ENCODE assay signal across 9 cellular contexts in the genomic region with DNA sequence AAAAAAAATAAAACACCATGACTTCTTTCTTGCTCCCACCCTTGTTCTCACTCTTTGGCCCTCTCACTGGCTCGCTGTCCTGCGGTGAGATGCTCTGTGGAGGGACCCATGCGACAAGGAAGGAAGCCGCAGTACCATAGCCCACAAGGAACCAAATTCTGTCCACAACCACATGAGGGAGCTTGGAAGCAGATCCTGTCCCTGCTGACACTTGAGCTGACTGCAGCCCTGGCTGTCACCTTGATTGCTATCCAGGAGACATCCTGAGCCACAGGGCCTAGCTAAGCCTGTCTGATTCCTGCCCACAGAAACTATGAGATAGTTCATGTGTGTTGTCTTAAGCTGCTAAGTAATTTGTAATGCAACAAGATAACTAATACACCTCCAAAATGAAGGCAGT. TPM values are rescaled to one million over a fixed set of nuclear protein-coding genes. Genes with fewer than 3 reads are reported as not detected.
A peak's percentile ranks its signal among the peaks of the same experiment; 100 is the strongest.
DNase-seq lines count a peak whose midpoint lies in the region; ATAC-seq and TF ChIP-seq lines count a peak whose summit lies in the region.
"Had no signal": no experiment of that assay in that cellular context is flagged by ENCODE, and none has a peak within 500 bp of the region (broad histone marks: within the 10 kb centered on the region; RNA-seq: fewer than 3 reads in every experiment).

No MANE protein-coding gene starts in this region.

- H3K36me3 ChIP-seq in uterus: no peaks in the 10 kb centered on the region

- peaks cover 4% of the 10 kb centered on the region; the same call in 1 of the 2 replicates for H3K36me3 Mint-ChIP-seq in HFFc6 (ENCODE audit: low read depth)

- no peaks in the 10 kb centered on the region for H3K9me3 Mint-ChIP-seq in HFFc6

- peaks cover 6% of the 10 kb centered on the region for H3K27me3 Mint-ChIP-seq in HFFc6 (ENCODE audit: insufficient read depth)

- no peak overlapping the region for H3K4me3 ChIP-seq in uterus

- ATAC-seq in GM19324 (IDR thresholded peaks at IDR 0.05; ENCODE audit: low FRiP score, unreplicated experiment): no peak

- H3K4me3 Mint-ChIP-seq in HFFc6: no peak overlapping the region

- DNase-seq in DMS 273 treated with DMSO at 0.1 percent for 48 hours (lab: John Stamatoyannopoulos, UW): peak; percentile 22
- DNase-seq in HFFc6: peak; percentile 26
- DNase-seq in UCSD-AML1 (lab: John Stamatoyannopoulos, UW; ENCODE audit: unreplicated experiment): peak; percentile 49
- DNase-seq in hippocampal formation (lab: John Stamatoyannopoulos, UW): peak; percentile 41 to 43
- no peak for DNase-seq in uterus
- DNase-seq in LoVo (ENCODE audit: low spot score): no peak
- DNase-seq in DMS79 treated with DMSO at 0.1 percent for 48 hours (lab: John Stamatoyannopoulos, UW): no peak

- peaks cover 7% of the 10 kb centered on the region in 2 donors for H3K4me1 ChIP-seq in uterus

- H3K27me3 ChIP-seq in uterus: no peaks in the 10 kb centered on the region

- intact Hi-C loops in uterus (cut with DNase I; ENCODE audit: low total_unique reads): no loop called here

- TF ChIP-seq CTCF in HFFc6 (IDR thresholded peaks at IDR 0.05) (peak; percentile 68), uterus (IDR thresholded peaks at IDR 0.05) (peak; percentile 8 to 42 (median 22))

- no peak overlapping the region for H3K27ac ChIP-seq in uterus

- peaks cover 48% of the 10 kb centered on the region for H3K4me1 Mint-ChIP-seq in HFFc6 (ENCODE audit: low read depth)

- no peak overlapping the region for H3K27ac Mint-ChIP-seq in HFFc6

- H3K9me3 ChIP-seq in uterus: no peaks in the 10 kb centered on the region

- no peak for TF ChIP-seq POLR2A in uterus (IDR thresholded peaks at IDR 0.05)

RNA-seq across cellular contexts. Expression of gene MT2A, which starts 4.8 kb away (rescaled TPM):
- total RNA-seq in HFFc6 (2021; fragmentation: NEBNext Ultra II Directional; extraction: Animal tissue kit (Norgen Biotek cat#: 25700)): 1,000 to 10,000 TPM in 3 of 6 experiments, 100 to 1,000 TPM in 3; 623 to 1,524 (median 1,044) TPM
- 100 to 1,000 TPM in 1 of 4 donors, 10 to 100 TPM in 1, under 1 TPM in 2; 0.69 to 152 (median 17.4) TPM for total RNA-seq in uterus

RNA-seq across cellular contexts. Expression of gene MT3, which starts 14.3 kb away (rescaled TPM):
- not detected for total RNA-seq in HFFc6 (2021; fragmentation: NEBNext Ultra II Directional; extraction: Animal tissue kit (Norgen Biotek cat#: 25700))
- total RNA-seq in uterus: not detected

RNA-seq across cellular contexts. Expression of gene MT1E, which starts 22.0 kb away (rescaled TPM):
- total RNA-seq in HFFc6 (2021; fragmentation: NEBNext Ultra II Directional; extraction: Animal tissue kit (Norgen Biotek cat#: 25700)): 100 to 1,000 TPM; 192 to 469 (median 458) TPM
- 10 to 100 TPM in 2 of 4 donors, under 1 TPM in 1, not detected in 1; 0.48 to 51.9 (median 51.2) TPM for total RNA-seq in uterus

RNA-seq across cellular contexts. Expression of gene MT1M, which starts 28.9 kb away (rescaled TPM):
- under 1 TPM in 5 of 6 experiments, not detected in 1; 0.21 to 0.41 (median 0.28) TPM for total RNA-seq in HFFc6 (2021; fragmentation: NEBNext Ultra II Directional; extraction: Animal tissue kit (Norgen Biotek cat#: 25700))
- 10 to 100 TPM in 1 of 4 donors, 1 to 10 TPM in 1, not detected in 2; 6.2 to 16.6 TPM for total RNA-seq in uterus

RNA-seq across cellular contexts. Expression of gene MT1A, which starts 34.9 kb away (rescaled TPM):
- 1 to 10 TPM in 1 of 6 experiments, under 1 TPM in 1, not detected in 4; 0.50 to 1.5 TPM for total RNA-seq in HFFc6 (2021; fragmentation: NEBNext Ultra II Directional; extraction: Animal tissue kit (Norgen Biotek cat#: 25700))
- 10 to 100 TPM in 1 of 4 donors, not detected in 3; 13.8 TPM for total RNA-seq in uterus
- total RNA-seq: urinary bladder had no signal

Comparison
In these comparisons a context has a peak if more than half of its experiments do, and no peak if none do; other contexts are left out.
1. DNase-seq: peak in DMS 273 treated with DMSO at 0.1 percent for 48 hours (single experiment), HFFc6 (single experiment), UCSD-AML1 (single experiment) and hippocampal formation (2 of 2); none in uterus (0 of 2), LoVo (single experiment) and DMS79 treated with DMSO at 0.1 percent for 48 hours (single experiment).
2. RNA of gene MT2A, which starts 4.8 kb away (total RNA-seq): 623 to 1,524 TPM in HFFc6; 0.69 to 152 TPM in uterus; every median in the first group is over 4 times any median in the second.